In genomic region chr12:80708535-80709328, GRCh38 we compare ENCODE assay signal across 14 cellular contexts. TPM values are rescaled to one million over a fixed set of nuclear protein-coding genes. Genes with fewer than 3 reads are reported as not detected.
DNase-seq lines count a peak whose midpoint lies in the region; ATAC-seq and TF ChIP-seq lines count a peak whose summit lies in the region.
"Had no signal": no experiment of that assay in that cellular context is flagged by ENCODE, and none has a peak within 500 bp of the region (broad histone marks: within the 10 kb centered on the region; RNA-seq: fewer than 3 reads in every experiment).

No MANE protein-coding gene starts in this region.

- H3K23ac ChIP-seq in neuronal stem cell (ENCODE audit: low read depth, low read length, poor library complexity), result no peak overlapping the region

- no peak overlapping the region for H3K9ac ChIP-seq in neuronal stem cell (ENCODE audit: low read depth, low read length, poor library complexity)

- H2AK5ac ChIP-seq in neuronal stem cell (ENCODE audit: low read depth, low read length), result no peak overlapping the region

- H2BK15ac ChIP-seq in neuronal stem cell (ENCODE audit: low read length), result no peak overlapping the region

- H3K4me3 ChIP-seq in GM06990 (replicated peaks; ENCODE audit: low read depth, low read length) (peak overlapping the region; percentile 2), neuronal stem cell (ENCODE audit: low read length in 2 of 2) (peak overlapping the region in 1 of 2 donors; percentile 75)

- H3K4ac ChIP-seq in neuronal stem cell (ENCODE audit: low read length), result no peak overlapping the region

- peaks cover 0 to 3% of the 10 kb centered on the region in 2 donors for H3K4me1 ChIP-seq in neuronal stem cell (ENCODE audit: control insufficient read depth in 2 of 2, insufficient read depth in 1 of 2, low read depth in 1 of 2, low read length in 2 of 2)

- CTCF ChIA-PET in WTC11 (lab: Charles Lee), result interaction anchor here (0.7 to 1.7 kb wide), 6 partner anchors 9 to 620 kb away, joined by 3 to 14 read pairs (median 4); no protein-coding TSS in a partner anchor

- POLR2A ChIA-PET in WTC11 (lab: Charles Lee), result no interaction called here

- no peak overlapping the region for H3K18ac ChIP-seq in neuronal stem cell (ENCODE audit: low read length)

- H3K9me3 Mint-ChIP-seq in WTC11, result no peaks in the 10 kb centered on the region

- H3K36me3 ChIP-seq in GM06990 (ENCODE audit: control insufficient read depth, insufficient read depth, low read length) (no peaks in the 10 kb centered on the region), neuronal stem cell (replicated peaks in 1 of 2; ENCODE audit: control insufficient read depth in 2 of 2, insufficient read depth in 2 of 2, low read length in 2 of 2) (no peaks in the 10 kb centered on the region)

- H4K8ac ChIP-seq in neuronal stem cell (ENCODE audit: low read depth, low read length), result no peak overlapping the region

- no peak overlapping the region for H2BK12ac ChIP-seq in neuronal stem cell (ENCODE audit: low read length)

- no peak overlapping the region for H3K27ac ChIP-seq in neuronal stem cell (replicated peaks; ENCODE audit: low read length)
- no peak overlapping the region for H3K27ac ChIP-seq in caudate nucleus (ENCODE audit: low read depth, low read length)

- no peak overlapping the region for H2BK5ac ChIP-seq in neuronal stem cell (ENCODE audit: low read length)

- peak overlapping the region; percentile 72 for H3K4me3 Mint-ChIP-seq in WTC11
- H3K4me3 Mint-ChIP-seq: memory B cell; stimulated activated naive B cell treated with anti-CD40 and anti-IgM and Interleukin-4, amounts not matched to agents 10 μg/mL and 1 μg/mL and 100 μg/mL, for 72 hours; T-helper 17 cell had no signal

- H3K36me3 Mint-ChIP-seq in WTC11, result no peaks in the 10 kb centered on the region
- H3K36me3 Mint-ChIP-seq: memory B cell; stimulated activated naive B cell treated with anti-CD40 and anti-IgM and Interleukin-4, amounts not matched to agents 10 μg/mL and 1 μg/mL and 100 μg/mL, for 72 hours had no signal

- H3K27me3 Mint-ChIP-seq in WTC11 (ENCODE audit: low read depth), result peaks cover 98% of the 10 kb centered on the region

- no peaks in the 10 kb centered on the region for H3K27me3 ChIP-seq in GM06990 (replicated peaks; ENCODE audit: control insufficient read depth, insufficient read depth, low read length)
- peaks cover 0 to 32% (median 2%) of the 10 kb centered on the region in 3 experiments for H3K27me3 ChIP-seq in neuronal stem cell (ENCODE audit: control insufficient read depth in 3 of 3, insufficient read depth in 3 of 3, low read depth in 1 of 3, low read length in 3 of 3)

- no peaks in the 10 kb centered on the region for H3K9me3 ChIP-seq in neuronal stem cell (replicated peaks in 1 of 2; ENCODE audit: control insufficient read depth in 2 of 2, insufficient read depth in 1 of 2, low read depth in 1 of 2, low read length in 2 of 2)

- no peak for TF ChIP-seq CTCF in GM06990 (IDR thresholded peaks at IDR 0.05; ENCODE audit: insufficient read depth, low read length, poor library complexity, severe bottlenecking)
- TF ChIP-seq CTCF in WTC11 (IDR thresholded peaks at IDR 0.05), result no peak
- no peak for TF ChIP-seq CTCF in GM13976 (IDR thresholded peaks at IDR 0.05; ENCODE audit: borderline replicate concordance, control extremely low read depth, extremely low read depth, insufficient read depth, missing control alignments)

- no peak overlapping the region for H4K91ac ChIP-seq in neuronal stem cell (ENCODE audit: low read depth, low read length, poor library complexity)

- peaks cover 56% of the 10 kb centered on the region for H3K4me1 Mint-ChIP-seq in WTC11
- H3K4me1 Mint-ChIP-seq: T-helper 17 cell had no signal

- H3K27ac Mint-ChIP-seq in WTC11, result no peak overlapping the region
- H3K27ac Mint-ChIP-seq: memory B cell; stimulated activated naive B cell treated with anti-CD40 and anti-IgM and Interleukin-4, amounts not matched to agents 10 μg/mL and 1 μg/mL and 100 μg/mL, for 72 hours; T-helper 17 cell had no signal

- no peaks in the 10 kb centered on the region for H3K79me1 ChIP-seq in neuronal stem cell (ENCODE audit: low read depth, low read length)

- intact Hi-C loops in left cardiac atrium (cut with DNase I), result no loop called here

- H2AFZ ChIP-seq in neuronal stem cell (ENCODE audit: low read length), result peak overlapping the region; percentile 72

- peak overlapping the region; percentile 50 for H3K4me2 ChIP-seq in neuronal stem cell (ENCODE audit: insufficient read depth, low read length, poor library complexity, severe bottlenecking)

- in situ Hi-C loops in GM13976 (cut with MboI; ENCODE audit: low sequenced_read_pairs, unreplicated experiment), result no loop called here

- DNase-seq in GM06990 (ENCODE audit: extremely low read depth, insufficient read length) (peak; percentile 11), WTC11 (ENCODE audit: low spot score) (no peak), left cardiac atrium (peak; percentile 17), neuronal stem cell (ENCODE audit: low spot score) (no peak), GM13976 (ENCODE audit: low spot score) (no peak), caudate nucleus (lab: John Stamatoyannopoulos, UW) (no peak), 8988T (no peak), NCI-H146 treated with DMSO at 0.1 percent for 48 hours (lab: John Stamatoyannopoulos, UW; ENCODE audit: unreplicated experiment) (no peak)
- DNase-seq: activated CD8-positive, alpha-beta memory T cell treated with anti-CD3 and anti-CD28 coated beads for 24 hours; C1 segment of cervical spinal cord; NCI-H1694 treated with DMSO at 0.1 percent for 48 hours; stimulated activated naive B cell treated with anti-CD40 and anti-IgM and Interleukin-4, amounts not matched to agents 10 μg/mL and 1 μg/mL and 100 μg/mL, for 72 hours; T-helper 17 cell had no signal

- no CpG with 5 or more reads among the region's 43 CpGs for WGBS in neuronal stem cell (ENCODE audit: extremely low coverage in 2 of 2, insufficient read length in 2 of 2, insufficient replicate concordance in 1 of 2), 2 donors

- ATAC-seq in WTC11 (peak; percentile 67), left cardiac atrium (no peak)
- ATAC-seq: stimulated activated naive B cell treated with anti-CD40 and anti-IgM and Interleukin-4, amounts not matched to agents 10 μg/mL and 1 μg/mL and 100 μg/mL, for 72 hours; T-helper 17 cell had no signal

- H2BK120ac ChIP-seq in neuronal stem cell (ENCODE audit: low read depth, low read length), result no peak overlapping the region

- no peak overlapping the region for H3K14ac ChIP-seq in neuronal stem cell (ENCODE audit: low read length)

TF ChIP-seq in WTC11, 78 proteins besides CTCF, POLR2A, EP300 and RAD21:
- TF ChIP-seq NR1H2 (CRISPR knock-in tag; IDR thresholded peaks at IDR 0.05) (no peak), TEAD1 (CRISPR knock-in tag; IDR thresholded peaks at IDR 0.05) (no peak), FOXP1 (CRISPR knock-in tag; IDR thresholded peaks at IDR 0.05; ENCODE audit: borderline replicate concordance) (no peak), HMGXB4 (CRISPR knock-in tag; IDR thresholded peaks at IDR 0.05) (peak; percentile 40; the same call in 1 of the 2 replicates), RELA (CRISPR knock-in tag; IDR thresholded peaks at IDR 0.05; ENCODE audit: borderline replicate concordance) (no peak)

RNA-seq across cellular contexts. Expression of gene MYF6, which starts 1.3 kb away (rescaled TPM):
- total RNA-seq in WTC11 (2021) (0.15 to 0.39 TPM in 2 of 3 replicates, not detected in the other), left cardiac atrium (not detected)
- polyA plus RNA-seq in neuronal stem cell (2013, experiment 1 of 2), result 0.13 TPM
- polyA plus RNA-seq in neuronal stem cell (2013, experiment 2 of 2), result 0.15 TPM
- total RNA-seq: T-helper 17 cell had no signal

RNA-seq across cellular contexts. Expression of gene MYF5, which starts 8.0 kb away (rescaled TPM):
- not detected in 3 replicates for total RNA-seq in WTC11 (2021)
- not detected for total RNA-seq in left cardiac atrium
- not detected for polyA plus RNA-seq in neuronal stem cell (2013, experiment 1 of 2)
- polyA plus RNA-seq in neuronal stem cell (2013, experiment 2 of 2), result not detected
- total RNA-seq: T-helper 17 cell had no signal

Comparison
In these comparisons a context has a peak if more than half of its experiments do, and no peak if none do; other contexts are left out.
1. DNase-seq: peak in GM06990 (single experiment) and left cardiac atrium (single experiment); none in WTC11 (single experiment), neuronal stem cell (single experiment), GM13976 (single experiment), caudate nucleus (0 of 61), 8988T (single experiment) and NCI-H146 treated with DMSO at 0.1 percent for 48 hours (single experiment).